ENCODE assay signal across 19 cellular contexts in genomic region chr1:154881820-154882535, GRCh38. TPM values are rescaled to one million over a fixed set of nuclear protein-coding genes. Genes with fewer than 3 reads are reported as not detected.
DNase-seq lines count a peak whose midpoint lies in the region; ATAC-seq and TF ChIP-seq lines count a peak whose summit lies in the region.
"Had no signal": no experiment of that assay in that cellular context is flagged by ENCODE, and none has a peak within 500 bp of the region (broad histone marks: within the 10 kb centered on the region; RNA-seq: fewer than 3 reads in every experiment).

No MANE protein-coding gene starts in this region.

- POLR2A ChIA-PET in CD8-positive, alpha-beta memory T cell (lab: Charles Lee): interaction anchor here (0.9 kb wide), 1 partner anchor 55 kb away, joined by 3 read pairs; the partner anchor contains the start of gene PMVK

- no peaks in the 10 kb centered on the region for H3K27me3 Mint-ChIP-seq in endodermal cell (ENCODE audit: insufficient read depth)
- H3K27me3 Mint-ChIP-seq in CD8-positive, alpha-beta memory T cell: peaks cover 3% of the 10 kb centered on the region in 2 donors
- H3K27me3 Mint-ChIP-seq: B cell; CD4-positive, alpha-beta T cell had no signal

- no peaks in the 10 kb centered on the region for H3K9me3 ChIP-seq in endodermal cell (ENCODE audit: control insufficient read depth, low read length)
- no peaks in the 10 kb centered on the region for H3K9me3 ChIP-seq in CD8-positive, alpha-beta memory T cell (ENCODE audit: low read length)
- H3K9me3 ChIP-seq: SJCRH30 had no signal

- no peak for ATAC-seq in sciatic nerve

- intact Hi-C loops in sciatic nerve (cut with DNase I): no loop called here

- no peak overlapping the region for H3K9ac ChIP-seq in endodermal cell (ENCODE audit: extremely low read depth, low read length, poor library complexity, severe bottlenecking)

- no peak for TF ChIP-seq RAD21 in Ishikawa (IDR thresholded peaks at IDR 0.05; ENCODE audit: low read depth)

- H3K27ac ChIP-seq in endodermal cell (ENCODE audit: low read depth, low read length) (no peak overlapping the region), coronary artery (no peak overlapping the region)
- no peak overlapping the region for H3K27ac ChIP-seq in CD8-positive, alpha-beta memory T cell (ENCODE audit: low read depth, low read length)
- H3K27ac ChIP-seq: SJCRH30 had no signal

- H3K27me3 ChIP-seq in endodermal cell (ENCODE audit: control insufficient read depth, insufficient read depth, low read length, poor library complexity, severe bottlenecking): no peaks in the 10 kb centered on the region
- H3K27me3 ChIP-seq in CD8-positive, alpha-beta memory T cell (ENCODE audit: insufficient read depth, low read length, poor library complexity, severe bottlenecking): no peaks in the 10 kb centered on the region

- no peaks in the 10 kb centered on the region for H3K9me3 Mint-ChIP-seq in endodermal cell
- no peaks in the 10 kb centered on the region for H3K9me3 Mint-ChIP-seq in CD8-positive, alpha-beta memory T cell
- H3K9me3 Mint-ChIP-seq: CD4-positive, alpha-beta T cell; H9 had no signal

- no peak for TF ChIP-seq CTCF in endodermal cell (conservative IDR thresholded peaks at IDR 0.05)
- TF ChIP-seq CTCF in coronary artery (IDR thresholded peaks at IDR 0.05): no peak

- CTCF ChIA-PET in CD8-positive, alpha-beta memory T cell (lab: Charles Lee): interaction anchor here (2.1 to 2.3 kb wide), 2 partner anchors 212 to 322 kb away, joined by 8 to 9 read pairs; no protein-coding TSS in a partner anchor

- peak; percentile 40 for DNase-seq in activated CD8-positive, alpha-beta memory T cell treated with anti-CD3 and anti-CD28 coated beads, Interleukin-2, amount 50 U/mL, for 48 hours
- no peak for DNase-seq in activated CD8-positive, alpha-beta memory T cell treated with anti-CD3 and anti-CD28 coated beads, Interleukin-2, amount 50 U/mL, for 4 hours
- DNase-seq in endodermal cell: peak; percentile 68
- peak; percentile 41 for DNase-seq in sciatic nerve (ENCODE audit: low spot score)
- DNase-seq in superior temporal gyrus (ENCODE audit: extremely low spot score): no peak
- no peak for DNase-seq in coronary artery (ENCODE audit: low spot score)
- DNase-seq in CD8-positive, alpha-beta memory T cell: no peak
- DNase-seq: CD4-positive, alpha-beta T cell; DND-41; GF-D8; H9; MV-4-11; NCI-H1436; NCI-H2081; NCI-H524 treated with DMSO at 0.1 percent for 48 hours; RPMI8226; SJCRH30 had no signal

- peaks cover 3% of the 10 kb centered on the region for H3K4me1 ChIP-seq in endodermal cell (ENCODE audit: control insufficient read depth, insufficient read depth, low read length)
- H3K4me1 ChIP-seq in CD8-positive, alpha-beta memory T cell (ENCODE audit: insufficient read depth, low read length): no peaks in the 10 kb centered on the region

- TF ChIP-seq EP300 in Ishikawa (IDR thresholded peaks at IDR 0.05; ENCODE audit: borderline replicate concordance): no peak

- no peak overlapping the region for H3K4me3 Mint-ChIP-seq in endodermal cell
- no peak overlapping the region for H3K4me3 Mint-ChIP-seq in CD8-positive, alpha-beta memory T cell
- H3K4me3 Mint-ChIP-seq: B cell; CD4-positive, alpha-beta T cell; H9 had no signal

- WGBS in endodermal cell (ENCODE audit: insufficient coverage in 1 of 2, insufficient read length in 1 of 2), 2 experiments: 89 to 97% methylated on average over 4 to 9 of the region's 10 CpGs

- no peak overlapping the region for H3K27ac Mint-ChIP-seq in endodermal cell
- H3K27ac Mint-ChIP-seq in CD8-positive, alpha-beta memory T cell: no peak overlapping the region
- H3K27ac Mint-ChIP-seq: B cell; CD4-positive, alpha-beta T cell had no signal

- H3K4me1 Mint-ChIP-seq in endodermal cell: peaks cover 5% of the 10 kb centered on the region
- no peaks in the 10 kb centered on the region for H3K4me1 Mint-ChIP-seq in CD8-positive, alpha-beta memory T cell
- H3K4me1 Mint-ChIP-seq: B cell had no signal

- H3K4me3 ChIP-seq in endodermal cell (ENCODE audit: low read length) (no peak overlapping the region), coronary artery (no peak overlapping the region)
- H3K4me3 ChIP-seq in CD8-positive, alpha-beta memory T cell (ENCODE audit: low read length): no peak overlapping the region
- H3K4me3 ChIP-seq: SJCRH30 had no signal

- H3K36me3 ChIP-seq in endodermal cell (ENCODE audit: control insufficient read depth, insufficient read depth, low read length): no peaks in the 10 kb centered on the region
- H3K36me3 ChIP-seq in CD8-positive, alpha-beta memory T cell (ENCODE audit: insufficient read depth, low read length): no peaks in the 10 kb centered on the region
- H3K36me3 ChIP-seq: SJCRH30 had no signal

- H3K36me3 Mint-ChIP-seq in endodermal cell (ENCODE audit: low read depth): no peaks in the 10 kb centered on the region
- no peaks in the 10 kb centered on the region for H3K36me3 Mint-ChIP-seq in CD8-positive, alpha-beta memory T cell

TF ChIP-seq in Ishikawa, 13 proteins besides CTCF, POLR2A, EP300 and RAD21:
- TF ChIP-seq REST (IDR thresholded peaks at IDR 0.05; ENCODE audit: low read depth) (no peak), CREB1 (IDR thresholded peaks at IDR 0.05; ENCODE audit: low read depth) (no peak), YY1 (IDR thresholded peaks at IDR 0.05; ENCODE audit: low read depth) (no peak), EGR1 (IDR thresholded peaks at IDR 0.05) (no peak), FOXM1 (IDR thresholded peaks at IDR 0.05; ENCODE audit: borderline replicate concordance, low read depth) (no peak), TCF12 (IDR thresholded peaks at IDR 0.05; ENCODE audit: low read depth) (no peak), NFIC (IDR thresholded peaks at IDR 0.05) (no peak), CEBPB (IDR thresholded peaks at IDR 0.05) (no peak), USF1 (IDR thresholded peaks at IDR 0.05) (0 out of 2 replicates have a peak, but pooled peaks have one; percentile 27), MAX (IDR thresholded peaks at IDR 0.05) (no peak), TAF1 (IDR thresholded peaks at IDR 0.05; ENCODE audit: low read depth) (no peak), ZBTB7A (IDR thresholded peaks at IDR 0.05; ENCODE audit: low read depth) (no peak), TEAD4 (IDR thresholded peaks at IDR 0.05) (peak; percentile 92)
TF ChIP-seq in Ishikawa: peak in this region for 2.

RNA-seq across cellular contexts. Expression of gene KCNN3, which starts 11.9 kb away (rescaled TPM):
- total RNA-seq in endodermal cell (under 1 TPM; 0.57 to 0.75 TPM), sciatic nerve (1.8 TPM)
- 4.5 TPM for polyA plus RNA-seq in endodermal cell (2013, experiment 1 of 2)
- 5.8 TPM for polyA plus RNA-seq in endodermal cell (2013, experiment 2 of 2)
- total RNA-seq in CD8-positive, alpha-beta memory T cell: under 1 TPM; 0.18 to 0.22 TPM
- polyA plus RNA-seq in CD8-positive, alpha-beta memory T cell: not detected
- total RNA-seq: CD4-positive, alpha-beta T cell had no signal

RNA-seq across cellular contexts. Expression of gene PMVK, which starts 54.5 kb away (rescaled TPM):
- total RNA-seq in endodermal cell: 10 to 100 TPM; 16.0 to 16.4 TPM
- 28.1 TPM for polyA plus RNA-seq in endodermal cell (2013, experiment 1 of 2)
- 27.0 TPM for polyA plus RNA-seq in endodermal cell (2013, experiment 2 of 2)
- 30.4 TPM for total RNA-seq in sciatic nerve
- total RNA-seq in CD8-positive, alpha-beta memory T cell: 10 to 100 TPM; 44.7 to 45.2 TPM
- 55.5 TPM for polyA plus RNA-seq in CD8-positive, alpha-beta memory T cell

Comparison
In these comparisons a context has a peak if more than half of its experiments do, and no peak if none do; other contexts are left out.
1. DNase-seq: peak in activated CD8-positive, alpha-beta memory T cell treated with anti-CD3 and anti-CD28 coated beads, Interleukin-2, amount 50 U/mL, for 48 hours (single experiment), endodermal cell (single experiment) and sciatic nerve (single experiment); none in activated CD8-positive, alpha-beta memory T cell treated with anti-CD3 and anti-CD28 coated beads, Interleukin-2, amount 50 U/mL, for 4 hours (single experiment), superior temporal gyrus (single experiment), coronary artery (single experiment) and CD8-positive, alpha-beta memory T cell (0 of 5).